Comparison of ENCODE assay signal across 7 cellular contexts in genomic region chr20:779771-780170, GRCh38. TPM values are rescaled to one million over a fixed set of nuclear protein-coding genes. Genes with fewer than 3 reads are reported as not detected.
"Had no signal": no experiment of that assay in that cellular context is flagged by ENCODE, and none has a peak within 500 bp of the region (broad histone marks: within the 10 kb centered on the region; RNA-seq: fewer than 3 reads in every experiment).

No MANE protein-coding gene starts in this region.

- DNase-seq: IMR-90, KBM-7, KG1 had no signal

- H3K27ac ChIP-seq: HL-60 had no signal

- ATAC-seq: HepG2 had no signal

- H3K27ac Mint-ChIP-seq: IgD-negative memory B cell had no signal

- H3K4me1 Mint-ChIP-seq: IgD-negative memory B cell had no signal

- FAIRE-seq: HepG2, HTR-8/SVneo had no signal

- H3K27me3 Mint-ChIP-seq: IgD-negative memory B cell had no signal

- H3K36me3 Mint-ChIP-seq: IgD-negative memory B cell had no signal

- H3K4me3 Mint-ChIP-seq: IgD-negative memory B cell had no signal

RNA-seq across cellular contexts. Expression of gene SLC52A3, which starts 11.5 kb away (rescaled TPM):
- total RNA-seq: HepG2, IMR-90 had no signal
- polyA plus RNA-seq: IgD-negative memory B cell, IMR-90 had no signal
